Comparison of ENCODE assay signal across 8 cellular contexts in the genomic region with DNA sequence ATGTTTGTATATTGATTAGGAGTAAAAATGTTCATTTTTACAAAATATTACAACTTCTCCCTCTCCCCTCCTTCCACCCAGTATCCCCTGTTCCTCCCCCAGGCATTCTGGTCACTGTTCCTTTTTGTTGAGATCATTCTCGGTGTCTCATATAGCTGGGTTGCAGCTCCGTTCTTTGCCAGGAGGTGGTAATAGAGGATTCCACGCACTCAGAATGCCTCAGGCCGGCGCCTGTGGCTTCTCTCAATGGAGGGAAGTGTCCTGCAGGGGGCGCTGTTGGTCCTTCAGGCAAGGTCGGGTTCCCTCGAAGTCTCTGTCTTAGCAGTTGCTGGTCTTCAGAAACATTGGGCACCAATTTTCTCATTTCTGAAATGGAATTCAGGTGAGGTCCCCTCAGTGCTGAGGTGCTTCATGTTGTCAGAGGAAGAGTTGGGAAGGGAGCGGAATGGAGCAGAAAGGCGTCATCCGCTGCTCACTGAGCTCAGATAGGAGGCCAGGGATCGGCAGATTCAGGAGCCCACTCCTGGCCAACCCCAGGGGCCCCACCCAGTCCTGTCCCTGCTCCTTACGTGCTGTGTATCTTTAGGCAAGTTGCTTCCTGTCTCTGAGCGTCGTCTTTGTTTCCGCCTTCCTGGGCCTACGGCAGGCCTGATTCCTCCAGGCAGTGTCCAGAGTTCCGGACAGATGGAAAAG. TPM values are rescaled to one million over a fixed set of nuclear protein-coding genes. Genes with fewer than 3 reads are reported as not detected.
DNase-seq lines count a peak whose midpoint lies in the region; ATAC-seq and TF ChIP-seq lines count a peak whose summit lies in the region.

No MANE protein-coding gene starts in this region.

- no peak overlapping the region for H3K4me3 ChIP-seq in astrocyte of the spinal cord (ENCODE audit: low read depth, low read length)

- TF ChIP-seq CTCF in astrocyte of the spinal cord (IDR thresholded peaks at IDR 0.05; ENCODE audit: low read depth, low read length), result peak; percentile 61

- in situ Hi-C loops in astrocyte of the spinal cord (cut with HindIII; ENCODE audit: low sequenced_read_pairs), result no loop called here

- DNase-seq in NOMO-1 treated with DMSO at 0.1 percent for 48 hours (lab: John Stamatoyannopoulos, UW; ENCODE audit: unreplicated experiment), result peak; percentile 39
- no peak for DNase-seq in NOMO-1 treated with dmso at 0.1 percent for 144 hours (lab: John Stamatoyannopoulos, UW; ENCODE audit: unreplicated experiment)
- peak; percentile 54 for DNase-seq in RPMI8226
- DNase-seq in astrocyte of the spinal cord (ENCODE audit: low read depth, low spot score), result peak; percentile 39
- DNase-seq in medulla oblongata (ENCODE audit: extremely low spot score), result peak; percentile 16
- DNase-seq in GOT3 (lab: John Stamatoyannopoulos, UW), result no peak
- no peak for DNase-seq in mesenteric fat pad (ENCODE audit: low spot score)

- no peak for ATAC-seq in HG02610 (IDR thresholded peaks at IDR 0.05; ENCODE audit: unreplicated experiment)

RNA-seq across cellular contexts. Expression of a gene that starts 10.3 kb away (rescaled TPM):
- 0.35 TPM for total RNA-seq in mesenteric fat pad

RNA-seq across cellular contexts. Expression of a gene that starts 10.7 kb away (rescaled TPM):
- total RNA-seq in mesenteric fat pad, result 53.3 TPM

RNA-seq across cellular contexts. Expression of a gene that starts 24.0 kb away (rescaled TPM):
- total RNA-seq in mesenteric fat pad, result 44.9 TPM

RNA-seq across cellular contexts. Expression of a gene that starts 26.7 kb away (rescaled TPM):
- total RNA-seq in mesenteric fat pad, result not detected

RNA-seq across cellular contexts. Expression of a gene that starts 54.3 kb away (rescaled TPM):
- not detected for total RNA-seq in mesenteric fat pad

Comparison
In these comparisons a context has a peak if more than half of its experiments do, and no peak if none do; other contexts are left out.
1. DNase-seq: peak in NOMO-1 treated with DMSO at 0.1 percent for 48 hours (single experiment), RPMI8226 (single experiment), astrocyte of the spinal cord (single experiment) and medulla oblongata (single experiment); none in NOMO-1 treated with dmso at 0.1 percent for 144 hours (single experiment), GOT3 (single experiment) and mesenteric fat pad (single experiment).